ENCODE assay signal across 8 cellular contexts in the genomic region with DNA sequence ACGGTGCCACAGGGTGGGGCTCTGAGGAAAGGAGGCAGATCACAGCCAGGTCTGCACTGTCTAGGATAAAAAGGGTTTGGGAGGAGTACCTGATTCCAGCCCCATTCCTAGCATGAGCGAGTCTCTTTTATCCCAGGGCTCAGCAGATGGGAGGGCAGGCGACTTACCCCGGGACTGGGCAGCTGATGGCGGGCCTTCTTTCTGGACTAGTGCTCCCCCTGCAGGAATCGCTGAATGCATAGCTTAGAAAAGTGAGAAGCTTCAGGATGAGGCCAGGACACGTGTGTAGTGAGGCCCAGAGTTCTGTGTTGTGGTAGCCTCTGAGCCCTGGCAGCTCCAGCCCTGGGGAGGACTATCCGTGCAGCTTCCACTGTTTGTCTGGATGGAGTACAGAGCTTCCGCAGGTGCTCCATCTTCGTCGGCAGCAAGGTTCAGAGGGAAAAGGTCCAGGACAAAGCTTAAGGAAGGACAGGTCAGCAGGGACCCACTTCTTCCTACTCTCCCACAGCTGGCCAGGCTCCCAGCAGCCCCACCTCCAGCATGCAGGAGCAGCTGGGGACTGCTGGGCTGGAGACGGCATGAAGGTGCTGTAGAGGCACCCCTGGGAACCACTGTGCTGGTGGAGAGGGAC. TPM values are rescaled to one million over a fixed set of nuclear protein-coding genes. Genes with fewer than 3 reads are reported as not detected.
DNase-seq lines count a peak whose midpoint lies in the region; ATAC-seq, FAIRE-seq and TF ChIP-seq lines count a peak whose summit lies in the region.

No MANE protein-coding gene starts in this region.

- H3K27me3 ChIP-seq in pancreas = no peaks in the 10 kb centered on the region

- no peaks in the 10 kb centered on the region for H3K36me3 ChIP-seq in pancreas

- 39 to 42% methylated on average over 12 of the region's 12 CpGs for WGBS in pancreas, 2 donors

- intact Hi-C loops in pancreas (cut with DNase I) = loop anchor here in 1 of 3 donors (5.0 kb wide), 1 partner anchor 642 kb away; a partner anchor contains a TSS

- FAIRE-seq in frontal cortex (lab: Jason Lieb, UNC) (no peak), pancreas (lab: Jason Lieb, UNC) (no peak)

- H3K27ac Mint-ChIP-seq in activated CD4-positive, alpha-beta T cell treated with anti-CD3 and anti-CD28 coated beads, Interleukin-2, amount 10 ng/mL, durations not matched to agents 7 days and 5 days = no peak overlapping the region

- no peak overlapping the region for H3K27ac ChIP-seq in pancreas

- no peak overlapping the region for H3K4me3 Mint-ChIP-seq in activated CD4-positive, alpha-beta T cell treated with anti-CD3 and anti-CD28 coated beads, Interleukin-2, amount 10 ng/mL, durations not matched to agents 7 days and 5 days

- peaks cover 5% of the 10 kb centered on the region for H3K27me3 Mint-ChIP-seq in activated CD4-positive, alpha-beta T cell treated with anti-CD3 and anti-CD28 coated beads, Interleukin-2, amount 10 ng/mL, durations not matched to agents 7 days and 5 days

- DNase-seq in AG08395 (ENCODE audit: low spot score) (peak; percentile 58), NCI-H2196 (lab: John Stamatoyannopoulos, UW; ENCODE audit: unreplicated experiment) (peak; percentile 54), frontal cortex (ENCODE audit: low spot score in 2 of 2) (peak; percentile 11 to 61), pancreas (peak in 5 of 6 donors; percentile 25 to 67 (median 48))
- peak; percentile 19 for DNase-seq in activated CD4-positive, alpha-beta T cell treated with anti-CD3 and anti-CD28 coated beads, Interleukin-2, amount 10 ng/mL, durations not matched to agents 7 days and 5 days
- DNase-seq in central memory CD4-positive, alpha-beta T cell = no peak

- H3K4me3 ChIP-seq in pancreas = no peak overlapping the region

- POLR2A ChIA-PET in activated CD4-positive, alpha-beta T cell treated with anti-CD3 and anti-CD28 coated beads, Interleukin-2, amount 10 ng/mL, durations not matched to agents 7 days and 5 days (lab: Charles Lee) = no interaction called here

- TF ChIP-seq CTCF in GM12873 (IDR thresholded peaks at IDR 0.05; ENCODE audit: insufficient read depth, low read depth, low read length, missing control alignments) = peak; percentile 65
- TF ChIP-seq CTCF in pancreas (IDR thresholded peaks at IDR 0.05) = peak in 3 of 4 donors; percentile 17 to 40 (median 36)

- H3K9me3 ChIP-seq in pancreas = no peaks in the 10 kb centered on the region

- no peaks in the 10 kb centered on the region for H3K9me3 Mint-ChIP-seq in activated CD4-positive, alpha-beta T cell treated with anti-CD3 and anti-CD28 coated beads, Interleukin-2, amount 10 ng/mL, durations not matched to agents 7 days and 5 days

- no peaks in the 10 kb centered on the region for H3K4me1 ChIP-seq in pancreas

- no peaks in the 10 kb centered on the region for H3K36me3 Mint-ChIP-seq in activated CD4-positive, alpha-beta T cell treated with anti-CD3 and anti-CD28 coated beads, Interleukin-2, amount 10 ng/mL, durations not matched to agents 7 days and 5 days (ENCODE audit: low read depth)

- ATAC-seq in pancreas (peak; percentile 68 to 96 (median 90)), GM19328 (IDR thresholded peaks at IDR 0.05; ENCODE audit: unreplicated experiment) (no peak)

- H3K4me1 Mint-ChIP-seq in activated CD4-positive, alpha-beta T cell treated with anti-CD3 and anti-CD28 coated beads, Interleukin-2, amount 10 ng/mL, durations not matched to agents 7 days and 5 days = no peaks in the 10 kb centered on the region

- CTCF ChIA-PET in activated CD4-positive, alpha-beta T cell treated with anti-CD3 and anti-CD28 coated beads, Interleukin-2, amount 10 ng/mL, durations not matched to agents 7 days and 5 days (lab: Charles Lee) = interaction anchor here (0.5 to 0.7 kb wide), 2 partner anchors 16 to 225 kb away, joined by 4 read pairs; no protein-coding TSS in a partner anchor

RNA-seq across cellular contexts. Expression of a gene that starts 30.4 kb away (rescaled TPM):
- total RNA-seq in activated CD4-positive, alpha-beta T cell treated with anti-CD3 and anti-CD28 coated beads, Interleukin-2, amount 10 ng/mL, durations not matched to agents 7 days and 5 days = 10 to 100 TPM; 47.1 to 52.8 TPM
- 22.8 TPM for total RNA-seq in frontal cortex
- total RNA-seq in pancreas = 10 to 100 TPM; 16.5 to 47.6 (median 29.1) TPM
- polyA plus RNA-seq in pancreas = 10 to 100 TPM; 22.5 to 37.4 TPM

RNA-seq across cellular contexts. Expression of a gene that starts 37.2 kb away (rescaled TPM):
- 1 to 10 TPM; 6.9 to 7.3 TPM for total RNA-seq in activated CD4-positive, alpha-beta T cell treated with anti-CD3 and anti-CD28 coated beads, Interleukin-2, amount 10 ng/mL, durations not matched to agents 7 days and 5 days
- total RNA-seq in frontal cortex = 5.7 TPM
- 1 to 10 TPM; 1.3 to 9.0 (median 2.7) TPM for total RNA-seq in pancreas
- polyA plus RNA-seq in pancreas = 1 to 10 TPM; 1.6 to 2.3 TPM
